In the genomic region with DNA sequence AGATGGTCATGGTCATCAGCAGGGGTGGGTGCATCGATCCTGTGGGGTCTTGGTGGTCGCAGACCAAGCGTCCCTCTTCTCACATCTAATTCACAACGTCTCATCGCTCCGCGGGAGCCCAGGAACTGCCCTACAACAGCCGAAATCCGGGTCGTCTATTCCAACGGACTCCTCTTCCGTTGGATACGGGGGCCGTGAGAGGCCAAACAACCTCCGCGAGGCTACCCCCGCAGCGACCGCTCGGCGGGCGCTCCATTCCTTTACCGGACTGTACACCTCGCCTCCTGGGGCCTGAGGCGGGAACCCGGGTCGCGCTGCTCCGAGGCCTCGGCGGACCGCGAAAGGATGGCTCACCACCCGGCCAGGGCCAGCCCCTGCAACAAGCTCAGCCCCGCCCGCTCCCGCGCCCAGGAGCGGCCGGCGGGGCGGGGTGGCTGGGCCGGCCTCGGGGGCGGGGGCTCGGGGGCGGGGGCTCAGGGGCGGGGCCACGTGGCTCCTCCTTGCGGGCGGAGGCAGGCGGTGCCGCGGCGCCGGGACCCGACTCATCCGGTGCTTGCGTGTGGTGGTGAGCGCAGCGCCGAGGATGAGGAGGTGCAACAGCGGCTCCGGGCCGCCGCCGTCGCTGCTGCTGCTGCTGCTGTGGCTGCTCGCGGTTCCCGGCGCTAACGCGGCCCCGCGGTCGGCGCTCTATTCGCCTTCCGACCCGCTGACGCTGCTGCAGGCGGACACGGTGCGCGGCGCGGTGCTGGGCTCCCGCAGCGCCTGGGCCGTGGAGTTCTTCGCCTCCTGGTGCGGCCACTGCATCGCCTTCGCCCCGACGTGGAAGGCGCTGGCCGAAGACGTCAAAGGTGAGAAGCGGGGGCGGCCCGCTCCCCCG, we compare ENCODE assay signal across 8 cellular contexts. TPM values are rescaled to one million over a fixed set of nuclear protein-coding genes. Genes with fewer than 3 reads are reported as not detected.
DNase-seq lines count a peak whose midpoint lies in the region; ATAC-seq and TF ChIP-seq lines count a peak whose summit lies in the region.

A gene with protein sequence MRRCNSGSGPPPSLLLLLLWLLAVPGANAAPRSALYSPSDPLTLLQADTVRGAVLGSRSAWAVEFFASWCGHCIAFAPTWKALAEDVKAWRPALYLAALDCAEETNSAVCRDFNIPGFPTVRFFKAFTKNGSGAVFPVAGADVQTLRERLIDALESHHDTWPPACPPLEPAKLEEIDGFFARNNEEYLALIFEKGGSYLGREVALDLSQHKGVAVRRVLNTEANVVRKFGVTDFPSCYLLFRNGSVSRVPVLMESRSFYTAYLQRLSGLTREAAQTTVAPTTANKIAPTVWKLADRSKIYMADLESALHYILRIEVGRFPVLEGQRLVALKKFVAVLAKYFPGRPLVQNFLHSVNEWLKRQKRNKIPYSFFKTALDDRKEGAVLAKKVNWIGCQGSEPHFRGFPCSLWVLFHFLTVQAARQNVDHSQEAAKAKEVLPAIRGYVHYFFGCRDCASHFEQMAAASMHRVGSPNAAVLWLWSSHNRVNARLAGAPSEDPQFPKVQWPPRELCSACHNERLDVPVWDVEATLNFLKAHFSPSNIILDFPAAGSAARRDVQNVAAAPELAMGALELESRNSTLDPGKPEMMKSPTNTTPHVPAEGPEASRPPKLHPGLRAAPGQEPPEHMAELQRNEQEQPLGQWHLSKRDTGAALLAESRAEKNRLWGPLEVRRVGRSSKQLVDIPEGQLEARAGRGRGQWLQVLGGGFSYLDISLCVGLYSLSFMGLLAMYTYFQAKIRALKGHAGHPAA (plus strand): TSS at position 545 of the 877 bp plus-strand sequence. CDS start 39 bp downstream, at position 584.

- peak within 1 kb of the TSS; percentile 65 to 98 (median 88) for H3K27ac ChIP-seq in dorsolateral prefrontal cortex

- ATAC-seq in GM19372 (IDR thresholded peaks at IDR 0.05; ENCODE audit: low read depth, unreplicated experiment) (peak; percentile 88), HG03521 (IDR thresholded peaks at IDR 0.05; ENCODE audit: unreplicated experiment) (peak; percentile 89)

- H3K36me3 Mint-ChIP-seq in activated CD4-positive, alpha-beta memory T cell treated with anti-CD3 and anti-CD28 coated beads, Interleukin-2, amount 10 ng/mL, durations not matched to agents 7 days and 5 days (ENCODE audit: low read depth) = peaks cover 6% of the 10 kb centered on the region

- no peak for TF ChIP-seq POLR2A in lower leg skin (IDR thresholded peaks at IDR 0.05)

- CTCF ChIA-PET in activated CD4-positive, alpha-beta memory T cell treated with anti-CD3 and anti-CD28 coated beads, Interleukin-2, amount 10 ng/mL, durations not matched to agents 7 days and 5 days (lab: Charles Lee) = interaction anchor here (1.0 to 4.2 kb wide), 3 partner anchors 14 to 200 kb away, joined by 3 to 23 read pairs (median 7); no protein-coding TSS in a partner anchor

- no peaks in the 10 kb centered on the region for H3K27me3 ChIP-seq in dorsolateral prefrontal cortex

- H3K4me3 Mint-ChIP-seq in activated CD4-positive, alpha-beta memory T cell treated with anti-CD3 and anti-CD28 coated beads, Interleukin-2, amount 10 ng/mL, durations not matched to agents 7 days and 5 days = peak within 1 kb of the TSS; percentile 92

- 0 to 1% methylated on average over 13 to 49 of the region's 104 CpGs for WGBS in lower leg skin, 2 donors

- H3K4me1 Mint-ChIP-seq in activated CD4-positive, alpha-beta memory T cell treated with anti-CD3 and anti-CD28 coated beads, Interleukin-2, amount 10 ng/mL, durations not matched to agents 7 days and 5 days = peaks cover 28% of the 10 kb centered on the region

- H3K27me3 Mint-ChIP-seq in activated CD4-positive, alpha-beta memory T cell treated with anti-CD3 and anti-CD28 coated beads, Interleukin-2, amount 10 ng/mL, durations not matched to agents 7 days and 5 days = no peaks in the 10 kb centered on the region

- TF ChIP-seq CTCF in dorsolateral prefrontal cortex (IDR thresholded peaks at IDR 0.05 in 54 of 56, conservative IDR thresholded peaks at IDR 0.05 in 2 of 56; ENCODE audit: low read depth in 1 of 56, partially characterized antibody in 56 of 56) (peak in 43 of 56 donors; percentile 12 to 75 (median 43)), lower leg skin (IDR thresholded peaks at IDR 0.05) (no peak)

- H3K4me3 ChIP-seq in dorsolateral prefrontal cortex (peak within 1 kb of the TSS; percentile 71 to 100 (median 97)), lower leg skin (ENCODE audit: low read depth, poor library complexity, severe bottlenecking) (peak within 1 kb of the TSS; percentile 79)

- DNase-seq in CD1c-positive myeloid dendritic cell (ENCODE audit: extremely low spot score) (peak; percentile 95), NCI-H774 (lab: John Stamatoyannopoulos, UW) (peak; percentile 77), dorsolateral prefrontal cortex (peak; percentile 81 to 92 (median 90)), lower leg skin (ENCODE audit: low spot score in 2 of 2) (peak; percentile 78 to 97)
- DNase-seq in activated CD4-positive, alpha-beta memory T cell treated with anti-CD3 and anti-CD28 coated beads, Interleukin-2, amount 10 ng/mL, durations not matched to agents 7 days and 5 days = peak; percentile 92
- peak; percentile 82 to 86 for DNase-seq in stimulated activated CD4-positive, alpha-beta T cell treated with anti-CD3 and anti-CD28 coated beads, Interleukin-4, amount 100 ng/mL, for 48 hours (ENCODE audit: low read depth in 2 of 2)

- POLR2A ChIA-PET in activated CD4-positive, alpha-beta memory T cell treated with anti-CD3 and anti-CD28 coated beads, Interleukin-2, amount 10 ng/mL, durations not matched to agents 7 days and 5 days (lab: Charles Lee) = interaction anchor here (0.7 to 3.5 kb wide), 12 partner anchors 9 to 348 kb away, joined by 3 to 32 read pairs (median 3); partner anchors contain the start of genes ACBD6, CEP350 and TOR1AIP1

- H3K27ac Mint-ChIP-seq in activated CD4-positive, alpha-beta memory T cell treated with anti-CD3 and anti-CD28 coated beads, Interleukin-2, amount 10 ng/mL, durations not matched to agents 7 days and 5 days = peak within 1 kb of the TSS; percentile 79

- intact Hi-C loops in dorsolateral prefrontal cortex (cut with DNase I) (loop anchor here (1.0 to 5.0 kb wide), 4 partner anchors 200 to 272 kb away; partner anchors contain the start of genes CEP350 (in 2 of the 2) and TOR1AIP1 (in 2 of the 2)), lower leg skin (cut with DNase I; ENCODE audit: low total_unique reads) (no loop called here)

- no peaks in the 10 kb centered on the region for H3K9me3 Mint-ChIP-seq in activated CD4-positive, alpha-beta memory T cell treated with anti-CD3 and anti-CD28 coated beads, Interleukin-2, amount 10 ng/mL, durations not matched to agents 7 days and 5 days

RNA-seq across cellular contexts. Expression of the gene that starts here (rescaled TPM):
- 10 to 100 TPM; 28.9 to 35.1 TPM for total RNA-seq in activated CD4-positive, alpha-beta memory T cell treated with anti-CD3 and anti-CD28 coated beads, Interleukin-2, amount 10 ng/mL, durations not matched to agents 7 days and 5 days
- 10 to 100 TPM; 33.6 to 62.6 (median 46.1) TPM for total RNA-seq in dorsolateral prefrontal cortex
- total RNA-seq in lower leg skin = 10 to 100 TPM; 77.7 to 90.3 (median 87.3) TPM

Comparison
In these comparisons a context has a peak if more than half of its experiments do, and no peak if none do; other contexts are left out.
1. Peak in every context shown above with its lines: DNase-seq, ATAC-seq, H3K4me3 ChIP-seq and H3K27ac ChIP-seq.
2. CTCF ChIP-seq: peak in dorsolateral prefrontal cortex (43 of 56); none in lower leg skin (0 of 3).